Comparison of ENCODE assay signal across 20 cellular contexts in the genomic region with DNA sequence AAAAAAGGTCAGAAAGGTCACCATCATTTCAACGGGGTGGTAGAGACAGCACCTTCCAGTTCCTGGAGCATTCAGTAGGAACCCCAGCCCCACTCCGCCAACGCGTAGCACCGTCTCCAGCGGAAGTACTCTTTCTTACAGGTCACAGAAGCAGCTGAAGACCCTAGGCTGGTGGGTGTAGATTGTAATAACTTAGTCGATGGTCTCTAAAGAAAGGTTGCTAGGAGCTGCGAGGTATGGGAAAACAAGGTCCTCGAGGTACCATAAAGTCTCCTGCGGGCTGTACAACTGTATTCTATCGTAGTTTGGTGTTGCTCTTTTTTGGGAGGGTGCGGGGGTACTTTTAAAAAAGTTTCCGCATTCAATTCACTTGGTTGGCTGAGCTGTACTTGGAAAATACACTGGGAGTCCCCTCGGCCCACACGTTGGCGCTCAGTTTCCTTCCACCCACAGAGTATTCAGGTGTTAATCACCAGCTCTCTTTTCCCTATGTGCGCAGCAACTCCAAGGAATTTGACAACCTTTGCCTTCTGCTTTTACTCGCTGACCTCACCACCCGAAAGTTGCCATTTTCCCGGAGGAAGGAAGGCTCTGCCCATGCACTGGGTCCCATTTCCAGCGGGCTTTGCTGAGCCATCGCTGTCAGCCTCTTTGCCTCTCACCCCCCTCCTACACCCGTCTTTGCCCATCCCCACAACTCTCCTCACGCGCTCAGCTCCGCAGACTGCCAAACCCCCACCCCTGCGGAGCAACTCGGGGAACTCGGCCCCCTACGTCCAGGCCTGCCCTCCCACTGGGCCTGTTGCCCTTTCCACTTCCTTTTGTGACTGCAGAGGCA. TPM values are rescaled to one million over a fixed set of nuclear protein-coding genes. Genes with fewer than 3 reads are reported as not detected.
"Had no signal": no experiment of that assay in that cellular context is flagged by ENCODE, and none has a peak within 500 bp of the region (broad histone marks: within the 10 kb centered on the region; RNA-seq: fewer than 3 reads in every experiment).

No MANE protein-coding gene starts in this region.

- H3K9me3 Mint-ChIP-seq: activated B cell treated with CpG ODN at 0.5 μM for 24 hours; activated naive CD8-positive, alpha-beta T cell treated with anti-CD3 and anti-CD28 coated beads, Interleukin-2, amount 10 ng/mL, durations not matched to agents 7 days and 5 days; activated T-cell treated with anti-CD3 and anti-CD28 coated beads, Interleukin-2, amount 50 U/mL, for 72 hours; natural killer cell treated with Interleukin-12 subunit alpha and Interleukin-12 subunit beta and Interleukin-15 and Interleukin-18, amount 100 ng/mL, for 72 hours; stimulated activated naive CD8-positive, alpha-beta T cell treated with anti-CD3 and anti-CD28 coated beads, Interleukin-15, amount 100 ng/mL, for 72 hours had no signal

- H3K4me3 ChIP-seq: psoas muscle, upper lobe of right lung had no signal

- ATAC-seq: activated CD8-positive, alpha-beta T cell treated with anti-CD3 and anti-CD28 coated beads, Interleukin-2, amount 10 ng/mL, durations not matched to agents 7 days and 5 days; activated T-cell treated with anti-CD3 and anti-CD28 coated beads, Interleukin-2, amount 50 U/mL, for 72 hours; foreskin keratinocyte; natural killer cell treated with Interleukin-12 subunit alpha and Interleukin-12 subunit beta and Interleukin-15 and Interleukin-18, amount 100 ng/mL, for 72 hours; psoas muscle; sciatic nerve; stimulated activated naive CD8-positive, alpha-beta T cell treated with anti-CD3 and anti-CD28 coated beads, Interleukin-15, amount 100 ng/mL, for 72 hours; T-helper 17 cell; upper lobe of right lung had no signal

- H3K36me3 ChIP-seq: upper lobe of right lung had no signal

- H3K27ac Mint-ChIP-seq: activated B cell treated with CpG ODN at 0.5 μM for 24 hours; activated CD8-positive, alpha-beta T cell treated with anti-CD3 and anti-CD28 coated beads, Interleukin-2, amount 10 ng/mL, durations not matched to agents 7 days and 5 days; activated naive CD8-positive, alpha-beta T cell treated with anti-CD3 and anti-CD28 coated beads, Interleukin-2, amount 10 ng/mL, durations not matched to agents 7 days and 5 days; activated T-cell treated with anti-CD3 and anti-CD28 coated beads, Interleukin-2, amount 50 U/mL, for 72 hours; natural killer cell treated with Interleukin-12 subunit alpha and Interleukin-12 subunit beta and Interleukin-15 and Interleukin-18, amount 100 ng/mL, for 72 hours; T-helper 17 cell had no signal

- H3K9me3 ChIP-seq: psoas muscle, upper lobe of right lung had no signal

- H3K4me1 ChIP-seq: foreskin keratinocyte, psoas muscle, upper lobe of right lung had no signal

- H3K27ac ChIP-seq: foreskin keratinocyte, psoas muscle, upper lobe of right lung had no signal

- H3K4me1 Mint-ChIP-seq: activated B cell treated with CpG ODN at 0.5 μM for 24 hours, T-helper 17 cell had no signal

- H3K36me3 Mint-ChIP-seq: activated naive CD8-positive, alpha-beta T cell treated with anti-CD3 and anti-CD28 coated beads, Interleukin-2, amount 10 ng/mL, durations not matched to agents 7 days and 5 days; natural killer cell treated with Interleukin-12 subunit alpha and Interleukin-12 subunit beta and Interleukin-15 and Interleukin-18, amount 100 ng/mL, for 72 hours had no signal

- H3K4me3 Mint-ChIP-seq: activated B cell treated with CpG ODN at 0.5 μM for 24 hours; activated CD8-positive, alpha-beta T cell treated with anti-CD3 and anti-CD28 coated beads, Interleukin-2, amount 10 ng/mL, durations not matched to agents 7 days and 5 days; activated naive CD8-positive, alpha-beta T cell treated with anti-CD3 and anti-CD28 coated beads, Interleukin-2, amount 10 ng/mL, durations not matched to agents 7 days and 5 days; activated T-cell treated with anti-CD3 and anti-CD28 coated beads, Interleukin-2, amount 50 U/mL, for 72 hours; natural killer cell treated with Interleukin-12 subunit alpha and Interleukin-12 subunit beta and Interleukin-15 and Interleukin-18, amount 100 ng/mL, for 72 hours; stimulated activated naive CD8-positive, alpha-beta T cell treated with anti-CD3 and anti-CD28 coated beads, Interleukin-15, amount 100 ng/mL, for 72 hours; T-helper 17 cell had no signal

- DNase-seq: activated B cell treated with CpG ODN at 0.5 μM for 24 hours; activated CD4-positive, alpha-beta T cell treated with anti-CD3 and anti-CD28 coated beads for 48 hours; activated CD8-positive, alpha-beta memory T cell treated with anti-CD3 and anti-CD28 coated beads, Interleukin-2, amount 50 U/mL, for 4 hours; activated CD8-positive, alpha-beta T cell treated with anti-CD3 and anti-CD28 coated beads, Interleukin-2, amount 10 ng/mL, durations not matched to agents 7 days and 5 days; activated naive CD8-positive, alpha-beta T cell treated with anti-CD3 and anti-CD28 coated beads, Interleukin-2, amount 10 ng/mL, durations not matched to agents 7 days and 5 days; activated T-cell treated with anti-CD3 and anti-CD28 coated beads, Interleukin-2, amount 50 U/mL, for 72 hours; anterior cingulate cortex; cerebellar nuclear complex; effector CD8-positive, alpha-beta T cell; foreskin keratinocyte; kidney; mesenchymal stem cell; psoas muscle; stimulated activated naive CD8-positive, alpha-beta T cell treated with anti-CD3 and anti-CD28 coated beads, Interleukin-15, amount 100 ng/mL, for 72 hours; T-helper 17 cell; upper lobe of right lung had no signal

RNA-seq across cellular contexts. Expression of a gene that starts 4.8 kb away (rescaled TPM):
- total RNA-seq: activated B cell treated with CpG ODN at 0.5 μM for 24 hours; activated CD8-positive, alpha-beta T cell treated with anti-CD3 and anti-CD28 coated beads, Interleukin-2, amount 10 ng/mL, durations not matched to agents 7 days and 5 days; activated naive CD8-positive, alpha-beta T cell treated with anti-CD3 and anti-CD28 coated beads, Interleukin-2, amount 10 ng/mL, durations not matched to agents 7 days and 5 days; activated T-cell treated with anti-CD3 and anti-CD28 coated beads, Interleukin-2, amount 50 U/mL, for 72 hours; foreskin keratinocyte; kidney; liver; natural killer cell treated with Interleukin-12 subunit alpha and Interleukin-12 subunit beta and Interleukin-15 and Interleukin-18, amount 100 ng/mL, for 72 hours; osteoblast; psoas muscle; sciatic nerve; T-helper 17 cell; upper lobe of right lung had no signal
- polyA plus RNA-seq: foreskin keratinocyte, liver had no signal
